2 cellular contexts compared by ENCODE assay signal in genomic region chr5:34905564-34905963, GRCh38.
TF ChIP-seq lines count a peak whose summit lies in the region.

No MANE protein-coding gene starts in this region.

TF ChIP-seq in Ishikawa, 13 proteins besides CTCF, POLR2A, EP300 and RAD21 (continued from another document):
- TF ChIP-seq, protein P1, sequence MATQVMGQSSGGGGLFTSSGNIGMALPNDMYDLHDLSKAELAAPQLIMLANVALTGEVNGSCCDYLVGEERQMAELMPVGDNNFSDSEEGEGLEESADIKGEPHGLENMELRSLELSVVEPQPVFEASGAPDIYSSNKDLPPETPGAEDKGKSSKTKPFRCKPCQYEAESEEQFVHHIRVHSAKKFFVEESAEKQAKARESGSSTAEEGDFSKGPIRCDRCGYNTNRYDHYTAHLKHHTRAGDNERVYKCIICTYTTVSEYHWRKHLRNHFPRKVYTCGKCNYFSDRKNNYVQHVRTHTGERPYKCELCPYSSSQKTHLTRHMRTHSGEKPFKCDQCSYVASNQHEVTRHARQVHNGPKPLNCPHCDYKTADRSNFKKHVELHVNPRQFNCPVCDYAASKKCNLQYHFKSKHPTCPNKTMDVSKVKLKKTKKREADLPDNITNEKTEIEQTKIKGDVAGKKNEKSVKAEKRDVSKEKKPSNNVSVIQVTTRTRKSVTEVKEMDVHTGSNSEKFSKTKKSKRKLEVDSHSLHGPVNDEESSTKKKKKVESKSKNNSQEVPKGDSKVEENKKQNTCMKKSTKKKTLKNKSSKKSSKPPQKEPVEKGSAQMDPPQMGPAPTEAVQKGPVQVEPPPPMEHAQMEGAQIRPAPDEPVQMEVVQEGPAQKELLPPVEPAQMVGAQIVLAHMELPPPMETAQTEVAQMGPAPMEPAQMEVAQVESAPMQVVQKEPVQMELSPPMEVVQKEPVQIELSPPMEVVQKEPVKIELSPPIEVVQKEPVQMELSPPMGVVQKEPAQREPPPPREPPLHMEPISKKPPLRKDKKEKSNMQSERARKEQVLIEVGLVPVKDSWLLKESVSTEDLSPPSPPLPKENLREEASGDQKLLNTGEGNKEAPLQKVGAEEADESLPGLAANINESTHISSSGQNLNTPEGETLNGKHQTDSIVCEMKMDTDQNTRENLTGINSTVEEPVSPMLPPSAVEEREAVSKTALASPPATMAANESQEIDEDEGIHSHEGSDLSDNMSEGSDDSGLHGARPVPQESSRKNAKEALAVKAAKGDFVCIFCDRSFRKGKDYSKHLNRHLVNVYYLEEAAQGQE (IDR thresholded peaks at IDR 0.05; ENCODE audit: low read depth): no peak
- TF ChIP-seq TCF12 (IDR thresholded peaks at IDR 0.05; ENCODE audit: low read depth) (no peak), EGR1 (IDR thresholded peaks at IDR 0.05) (no peak)

TF ChIP-seq in liver, 16 proteins besides CTCF, POLR2A, EP300 and RAD21 (continued from another document):
- TF ChIP-seq, protein P1 (IDR thresholded peaks at IDR 0.05): no peak
- no peak for TF ChIP-seq TAF1 (conservative IDR thresholded peaks at IDR 0.05)
- no peak for TF ChIP-seq JUND (IDR thresholded peaks at IDR 0.05)
- TF ChIP-seq, protein P2, sequence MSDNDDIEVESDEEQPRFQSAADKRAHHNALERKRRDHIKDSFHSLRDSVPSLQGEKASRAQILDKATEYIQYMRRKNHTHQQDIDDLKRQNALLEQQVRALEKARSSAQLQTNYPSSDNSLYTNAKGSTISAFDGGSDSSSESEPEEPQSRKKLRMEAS (IDR thresholded peaks at IDR 0.05): no peak
- TF ChIP-seq HNF4G (IDR thresholded peaks at IDR 0.05): no peak
TF ChIP-seq in liver: peak in this region for 0.
